20 cellular contexts compared by ENCODE assay signal in the genomic region with DNA sequence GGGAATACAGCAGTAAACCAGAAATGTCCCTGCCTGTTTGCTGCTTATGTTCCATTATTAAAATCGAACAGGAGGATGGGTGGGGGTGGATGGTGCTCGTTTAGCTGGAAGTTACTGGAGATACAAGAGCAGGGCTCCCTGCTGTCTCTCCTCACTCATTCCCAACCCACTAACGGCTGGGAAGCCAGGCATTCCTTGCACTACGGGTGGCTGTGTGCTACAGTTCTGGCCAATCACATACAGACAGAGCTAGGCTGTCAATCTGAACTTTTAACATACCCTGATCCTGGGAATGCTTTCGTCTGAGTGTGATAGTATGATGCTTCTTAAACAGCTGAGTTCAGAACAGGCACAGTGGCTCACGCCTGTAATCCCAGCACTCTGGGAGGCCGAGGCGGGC. TPM values are rescaled to one million over a fixed set of nuclear protein-coding genes. Genes with fewer than 3 reads are reported as not detected.
DNase-seq lines count a peak whose midpoint lies in the region; ATAC-seq, FAIRE-seq and TF ChIP-seq lines count a peak whose summit lies in the region.
"Had no signal": no experiment of that assay in that cellular context is flagged by ENCODE, and none has a peak within 500 bp of the region (broad histone marks: within the 10 kb centered on the region; RNA-seq: fewer than 3 reads in every experiment).

No MANE protein-coding gene starts in this region.

- H3K4me2 ChIP-seq in H9 (ENCODE audit: insufficient read depth, insufficient read length, low read length) (no peak overlapping the region), Loucy (ENCODE audit: low read depth, low read length, poor library complexity, severe bottlenecking) (peak overlapping the region; percentile 36)

- no peak overlapping the region for H4K8ac ChIP-seq in H9 (replicated peaks; ENCODE audit: insufficient read length, low read depth, low read length)

- no peak overlapping the region for H4K91ac ChIP-seq in H9 (ENCODE audit: insufficient read length, low read depth, low read length)

- WGBS in H9 (ENCODE audit: extremely low coverage, insufficient read length, low lambda C conversion rate), result no CpG with 5 or more reads among the region's 8 CpGs
- 61 to 70% methylated on average over 6 to 8 of the region's 8 CpGs for WGBS in esophagus, 2 donors

- H3K14ac ChIP-seq in H9 (ENCODE audit: insufficient read depth, low read length), result no peak overlapping the region

- H2BK5ac ChIP-seq in H9 (ENCODE audit: insufficient read length, low read length), result no peak overlapping the region

- H3F3A ChIP-seq in Loucy (ENCODE audit: low read depth), result peaks cover 2% of the 10 kb centered on the region; the same call in 1 of the 2 replicates

- H3K27ac ChIP-seq in H9 (ENCODE audit: insufficient read length, low read depth, low read length), result no peak overlapping the region
- H3K27ac ChIP-seq in esophagus (ENCODE audit: low read depth in 2 of 2, low read length in 1 of 2), result peak overlapping the region; percentile 35 to 82
- peak overlapping the region; percentile 74 to 85 for H3K27ac ChIP-seq in mucosa of rectum (ENCODE audit: low read depth in 2 of 2, low read length in 2 of 2)
- H3K27ac ChIP-seq: epithelial cell of prostate had no signal

- H3K9me3 ChIP-seq in H9 (ENCODE audit: control insufficient read depth, low read depth, low read length) (no peaks in the 10 kb centered on the region), Loucy (ENCODE audit: insufficient read depth, low read depth, low read length) (no peaks in the 10 kb centered on the region), esophagus (ENCODE audit: control insufficient read depth in 2 of 2, insufficient read depth in 1 of 2, low read depth in 1 of 2, low read length in 1 of 2) (no peaks in the 10 kb centered on the region), mucosa of rectum (ENCODE audit: control insufficient read depth in 2 of 2, low read length in 2 of 2) (no peaks in the 10 kb centered on the region)
- H3K9me3 ChIP-seq: left lung had no signal

- no peaks in the 10 kb centered on the region for H3K23me2 ChIP-seq in H9 (ENCODE audit: insufficient read length, low read depth, low read length, poor library complexity, severe bottlenecking)

- H2BK120ac ChIP-seq in H9 (ENCODE audit: low read depth, low read length, poor library complexity, severe bottlenecking), result no peak overlapping the region

- no peak overlapping the region for H2BK12ac ChIP-seq in H9 (ENCODE audit: insufficient read length, low read depth, low read length)

- H3K9me2 ChIP-seq in Loucy (replicated peaks; ENCODE audit: low read depth, low read length), result no peaks in the 10 kb centered on the region

- H3K23ac ChIP-seq in H9 (ENCODE audit: insufficient read length, low read depth, low read length), result no peak overlapping the region

- peak; percentile 85 for DNase-seq in H9
- no peak for DNase-seq in GM19239 (ENCODE audit: insufficient read length, low spot score)
- DNase-seq in urothelium cell line (ENCODE audit: low spot score), result no peak
- DNase-seq: CD4-positive, alpha-beta T cell; KBM-7; left lung; nephron progenitor cell; SIG-M5 had no signal

- no peak overlapping the region for H3K4ac ChIP-seq in H9 (ENCODE audit: low read depth, low read length)

- no peak overlapping the region for H3K4me3 Mint-ChIP-seq in H9
- H3K4me3 Mint-ChIP-seq: activated naive CD8-positive, alpha-beta T cell; CD4-positive, alpha-beta T cell; central memory CD8-positive, alpha-beta T cell; nephron progenitor cell; stimulated activated memory B cell treated with anti-CD40 and anti-IgM and Interleukin-4, amounts not matched to agents 10 μg/mL and 1 μg/mL and 100 μg/mL, for 72 hours; T-helper 2 cell treated with Interferon-gamma antibody and Interleukin-4, amounts not matched to agents 5 μg/mL and 100 μg/mL, for 36 hours had no signal

- H3K4me3 ChIP-seq in Loucy (ENCODE audit: low read length, poor library complexity, severe bottlenecking), result no peak overlapping the region
- H3K4me3 ChIP-seq in esophagus (ENCODE audit: low read depth in 1 of 2, low read length in 2 of 2), result peak overlapping the region in 1 of 2 donors; percentile 1
- peak overlapping the region; percentile 23 to 30 for H3K4me3 ChIP-seq in mucosa of rectum (ENCODE audit: low read length in 2 of 2)
- H3K4me3 ChIP-seq: left lung had no signal

- no peak overlapping the region for H3K9ac ChIP-seq in H9 (ENCODE audit: extremely low read depth, insufficient read length, low read length)
- no peak overlapping the region for H3K9ac ChIP-seq in Loucy (ENCODE audit: low read depth, low read length, poor library complexity, severe bottlenecking)
- peak overlapping the region in 1 of 2 donors; percentile 55 for H3K9ac ChIP-seq in mucosa of rectum (ENCODE audit: low read depth in 1 of 2, low read length in 2 of 2)

- no peaks in the 10 kb centered on the region; a peak in 1 of 7 replicates for H3K36me3 Mint-ChIP-seq in H9 (ENCODE audit: insufficient read depth in 1 of 3, low read depth in 3 of 3)
- H3K36me3 Mint-ChIP-seq: activated naive CD8-positive, alpha-beta T cell; stimulated activated memory B cell treated with anti-CD40 and anti-IgM and Interleukin-4, amounts not matched to agents 10 μg/mL and 1 μg/mL and 100 μg/mL, for 72 hours had no signal

- peaks cover 17% of the 10 kb centered on the region for H3K27me3 Mint-ChIP-seq in H9 (ENCODE audit: low read depth)
- H3K27me3 Mint-ChIP-seq: central memory CD8-positive, alpha-beta T cell; type B pancreatic cell had no signal

- H3K36me3 ChIP-seq in Loucy (ENCODE audit: insufficient read depth, low read length) (no peaks in the 10 kb centered on the region), esophagus (ENCODE audit: control insufficient read depth in 2 of 2, insufficient read depth in 2 of 2, low read length in 1 of 2) (no peaks in the 10 kb centered on the region), mucosa of rectum (ENCODE audit: control insufficient read depth in 2 of 2, insufficient read depth in 2 of 2, low read length in 2 of 2) (no peaks in the 10 kb centered on the region)
- H3K36me3 ChIP-seq: left lung had no signal

- H3K56ac ChIP-seq in H9 (ENCODE audit: insufficient read length, low read depth, low read length), result no peak overlapping the region

- no peak overlapping the region for H4K5ac ChIP-seq in H9 (ENCODE audit: insufficient read length, low read depth, low read length)

- peaks cover 14% of the 10 kb centered on the region; the same call in 1 of the 2 replicates for H3K4me1 ChIP-seq in H9 (ENCODE audit: insufficient read depth, low read length)
- peaks cover 57% of the 10 kb centered on the region for H3K4me1 ChIP-seq in Loucy (ENCODE audit: insufficient read depth, low read length, poor library complexity, severe bottlenecking)
- peaks cover 0 to 8% of the 10 kb centered on the region in 2 donors for H3K4me1 ChIP-seq in esophagus (ENCODE audit: control insufficient read depth in 2 of 2, insufficient read depth in 2 of 2, low read length in 1 of 2)
- H3K4me1 ChIP-seq in mucosa of rectum (ENCODE audit: control insufficient read depth in 2 of 2, insufficient read depth in 2 of 2, low read length in 2 of 2), result peaks cover 13 to 64% of the 10 kb centered on the region in 2 donors

- H3K27ac Mint-ChIP-seq in H9, result 0 out of 7 replicates have a peak overlapping the region, but pooled peaks of 1 of the 3 experiments have one; percentile 9
- H3K27ac Mint-ChIP-seq: activated naive CD8-positive, alpha-beta T cell; CD4-positive, alpha-beta T cell; nephron progenitor cell; stimulated activated memory B cell treated with anti-CD40 and anti-IgM and Interleukin-4, amounts not matched to agents 10 μg/mL and 1 μg/mL and 100 μg/mL, for 72 hours; T-helper 2 cell treated with Interferon-gamma antibody and Interleukin-4, amounts not matched to agents 5 μg/mL and 100 μg/mL, for 36 hours; type B pancreatic cell had no signal

- no peak overlapping the region for H2BK15ac ChIP-seq in H9 (ENCODE audit: low read depth, low read length)

- no peaks in the 10 kb centered on the region for H3K79me2 ChIP-seq in H9 (ENCODE audit: insufficient read depth, low read length)
- peaks cover 95% of the 10 kb centered on the region for H3K79me2 ChIP-seq in Loucy (ENCODE audit: insufficient read depth, low read length)

- H3K27me3 ChIP-seq in H9 (ENCODE audit: insufficient read depth, low read length), result no peaks in the 10 kb centered on the region
- H3K27me3 ChIP-seq in Loucy (ENCODE audit: insufficient read depth, low read length, poor library complexity, severe bottlenecking), result no peaks in the 10 kb centered on the region
- no peaks in the 10 kb centered on the region for H3K27me3 ChIP-seq in esophagus (ENCODE audit: control insufficient read depth in 1 of 2, insufficient read depth in 2 of 2, low read length in 2 of 2)
- no peaks in the 10 kb centered on the region for H3K27me3 ChIP-seq in mucosa of rectum (ENCODE audit: control insufficient read depth in 2 of 2, insufficient read depth in 2 of 2, low read length in 2 of 2)

- H3T11ph ChIP-seq in H9 (ENCODE audit: low read length), result no peak overlapping the region

- no peak overlapping the region for H2BK20ac ChIP-seq in H9 (ENCODE audit: low read depth, low read length, poor library complexity, severe bottlenecking)

- H2AK5ac ChIP-seq in H9 (ENCODE audit: insufficient read length, low read length), result no peak overlapping the region

- H3K18ac ChIP-seq in H9 (ENCODE audit: insufficient read length, low read depth, low read length), result no peak overlapping the region

- no peak for ATAC-seq in GM18520 (IDR thresholded peaks at IDR 0.05; ENCODE audit: unreplicated experiment)
- no peak for ATAC-seq in GM21717 (IDR thresholded peaks at IDR 0.05; ENCODE audit: unreplicated experiment)
- ATAC-seq: left lung; stimulated activated memory B cell treated with anti-CD40 and anti-IgM and Interleukin-4, amounts not matched to agents 10 μg/mL and 1 μg/mL and 100 μg/mL, for 72 hours had no signal

- no peak for TF ChIP-seq CTCF in H9 (conservative IDR thresholded peaks at IDR 0.05)
- TF ChIP-seq CTCF in Loucy (conservative IDR thresholded peaks at IDR 0.05; ENCODE audit: low read length), result no peak

- H4K20me1 ChIP-seq in H9 (ENCODE audit: control insufficient read depth, insufficient read depth, insufficient read length) (no peaks in the 10 kb centered on the region), Loucy (ENCODE audit: insufficient read depth, low read length, poor library complexity, severe bottlenecking) (no peaks in the 10 kb centered on the region)

- H3K9me3 Mint-ChIP-seq in H9, result no peaks in the 10 kb centered on the region
- H3K9me3 Mint-ChIP-seq: CD4-positive, alpha-beta T cell; central memory CD8-positive, alpha-beta T cell; nephron progenitor cell; stimulated activated memory B cell treated with anti-CD40 and anti-IgM and Interleukin-4, amounts not matched to agents 10 μg/mL and 1 μg/mL and 100 μg/mL, for 72 hours; T-helper 2 cell treated with Interferon-gamma antibody and Interleukin-4, amounts not matched to agents 5 μg/mL and 100 μg/mL, for 36 hours; type B pancreatic cell had no signal

- H3K4me1 Mint-ChIP-seq in H9, result peaks cover 71 to 75% of the 10 kb centered on the region in 2 experiments
- H3K4me1 Mint-ChIP-seq: stimulated activated memory B cell treated with anti-CD40 and anti-IgM and Interleukin-4, amounts not matched to agents 10 μg/mL and 1 μg/mL and 100 μg/mL, for 72 hours had no signal

- no peaks in the 10 kb centered on the region for H3K79me1 ChIP-seq in H9 (ENCODE audit: insufficient read depth, low read depth, low read length, poor library complexity, severe bottlenecking)

- H2AFZ ChIP-seq in H9 (ENCODE audit: low read length) (no peak overlapping the region), Loucy (ENCODE audit: low read length) (no peak overlapping the region)

- no peak for FAIRE-seq in GM19239 (lab: Jason Lieb, UNC)
- no peak for FAIRE-seq in urothelium cell line (lab: Jason Lieb, UNC)
- FAIRE-seq: G401.6 had no signal

RNA-seq across cellular contexts. Expression of gene SIPA1L2, which starts 7.0 kb away (rescaled TPM):
- 5.2 and 5.6 TPM in 2 replicates for total RNA-seq in H9 (2021)
- 10 to 100 TPM; 11.2 to 16.5 TPM for polyA plus RNA-seq in esophagus
